ENCODE assay signal across 37 cellular contexts in the genomic region with DNA sequence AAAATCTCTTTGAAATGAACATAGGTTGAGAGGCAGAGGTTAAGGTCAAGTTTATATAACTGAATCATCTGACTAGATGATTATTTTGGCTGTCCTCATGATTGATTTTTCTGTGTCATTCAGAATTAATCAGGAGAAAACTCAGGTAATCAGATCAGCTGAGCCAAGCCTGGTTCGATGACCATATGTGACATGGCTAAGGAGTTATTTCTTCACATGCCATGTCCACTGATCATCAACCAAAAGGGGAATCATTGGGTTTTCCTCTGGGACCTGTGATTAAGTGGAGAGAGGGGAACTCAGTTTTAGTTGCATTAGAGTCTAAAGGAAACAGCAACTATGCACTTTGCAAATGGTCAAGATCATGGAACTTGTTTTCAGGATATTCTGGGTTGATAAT.
"Had no signal": no experiment of that assay in that cellular context is flagged by ENCODE, and none has a peak within 500 bp of the region (broad histone marks: within the 10 kb centered on the region; RNA-seq: fewer than 3 reads in every experiment).

No MANE protein-coding gene starts in this region.

- H3K27ac ChIP-seq: ascending aorta, breast epithelium, Peyer's patch, SJSA1, VCaP had no signal

- H3K27me3 ChIP-seq: ascending aorta, breast epithelium, Peyer's patch, SJSA1 had no signal

- H3K9me3 ChIP-seq: ascending aorta, breast epithelium, Peyer's patch, SJSA1 had no signal

- H3K4me1 ChIP-seq: ascending aorta, breast epithelium, Peyer's patch, SJSA1 had no signal

- H3K36me3 ChIP-seq: ascending aorta, breast epithelium, Peyer's patch, SJSA1 had no signal

- H3K4me3 ChIP-seq: ascending aorta, breast epithelium, Peyer's patch, SJSA1 had no signal

- DNase-seq: activated CD4-positive, alpha-beta memory T cell treated with anti-CD3 and anti-CD28 coated beads, Interleukin-2, amount 10 ng/mL, durations not matched to agents 7 days and 5 days; activated CD4-positive, alpha-beta T cell treated with anti-CD3 and anti-CD28 coated beads for 1 hour; activated CD4-positive, alpha-beta T cell treated with anti-CD3 and anti-CD28 coated beads for 48 hours; activated CD4-positive, CD25-positive, alpha-beta regulatory T cell; activated CD8-positive, alpha-beta memory T cell treated with anti-CD3 and anti-CD28 coated beads for 24 hours; activated CD8-positive, alpha-beta memory T cell treated with anti-CD3 and anti-CD28 coated beads, Interleukin-2, amount 10 ng/mL, durations not matched to agents 7 days and 5 days; activated CD8-positive, alpha-beta memory T cell treated with anti-CD3 and anti-CD28 coated beads, Interleukin-2, amount 50 U/mL, for 48 hours; activated effector memory CD4-positive, alpha-beta T cell treated with Interleukin-2 at 50 U/mL for 16 hours; activated naive CD4-positive, alpha-beta T cell; activated naive CD4-positive, alpha-beta T cell treated with anti-CD3 and anti-CD28 coated beads, Interleukin-2, amount 50 U/mL, for 16 hours; activated naive CD8-positive, alpha-beta T cell treated with anti-CD3 and anti-CD28 coated beads for 36 hours; activated T-cell treated with anti-CD3 and anti-CD28 coated beads, Interleukin-2, amount 50 U/mL, for 48 hours; amniotic stem cell; Kasumi-1; KG1; NCI-H1092 treated with DMSO at 0.1 percent for 48 hours; NCI-H1417; NCI-H146; NCI-H187; NCI-H2029 treated with DMSO at 0.1 percent for 48 hours; NCI-H2107; NCI-H2171; NCI-H510A treated with DMSO at 0.1 percent for 48 hours; NCI-H526 treated with DMSO at 0.1 percent for 48 hours; NK-92 treated with Interleukin-12 subunit alpha and Interleukin-12 subunit beta, amount 100 ng/mL, for 24 hours; PC-3; Peyer's patch; RPMI8226; SHP77 treated with DMSO at 0.1 percent for 48 hours; SW 1271; T-helper 1 cell; T-helper 2 cell; T-helper 9 cell had no signal
